ENCODE assay signal across 25 cellular contexts in genomic region chr9:30349526-30350513, GRCh38.
"Had no signal": no experiment of that assay in that cellular context is flagged by ENCODE, and none has a peak within 500 bp of the region (broad histone marks: within the 10 kb centered on the region; RNA-seq: fewer than 3 reads in every experiment).

No MANE protein-coding gene starts in this region.

- ATAC-seq: gastroesophageal sphincter; left colon; left ventricle myocardium superior; natural killer cell treated with Interleukin-12 subunit alpha and Interleukin-12 subunit beta and Interleukin-15 and Interleukin-18, amount 100 ng/mL, for 72 hours; pancreas; psoas muscle; right lobe of liver; stimulated activated memory B cell treated with anti-CD40 and anti-IgM and Interleukin-4, amounts not matched to agents 10 μg/mL and 1 μg/mL and 100 μg/mL, for 72 hours had no signal

- H3K27me3 Mint-ChIP-seq: natural killer cell treated with Interleukin-12 subunit alpha and Interleukin-12 subunit beta and Interleukin-15 and Interleukin-18, amount 100 ng/mL, for 72 hours; stimulated activated memory B cell treated with anti-CD40 and anti-IgM and Interleukin-4, amounts not matched to agents 10 μg/mL and 1 μg/mL and 100 μg/mL, for 72 hours; stimulated activated naive CD8-positive, alpha-beta T cell treated with anti-CD3 and anti-CD28 coated beads, Interleukin-15, Interleukin-2, amounts not matched to agents 100 ng/mL and 50 ng/mL, for 24 hours had no signal

- H3K4me1 ChIP-seq: colonic mucosa, esophagus squamous epithelium, gastroesophageal sphincter, neural progenitor cell, pancreas, psoas muscle, right lobe of liver, tibial nerve had no signal

- H3K36me3 Mint-ChIP-seq: immature natural killer cell; natural killer cell treated with Interleukin-12 subunit alpha and Interleukin-12 subunit beta and Interleukin-15 and Interleukin-18, amount 100 ng/mL, for 72 hours; neural progenitor cell; stimulated activated memory B cell treated with anti-CD40 and anti-IgM and Interleukin-4, amounts not matched to agents 10 μg/mL and 1 μg/mL and 100 μg/mL, for 72 hours had no signal

- DNase-seq: colonic mucosa; dermis blood vessel endothelial cell; esophagus squamous epithelium; foreskin fibroblast; glutamatergic neuron; immature natural killer cell; left colon; left ventricle myocardium superior; mesenchymal stem cell; midbrain; occipital lobe; psoas muscle; retina; stimulated activated CD4-positive, alpha-beta T cell treated with anti-CD3 and anti-CD28 coated beads, Interleukin-15, amount 100 ng/mL, for 24 hours; stimulated activated CD4-positive, alpha-beta T cell treated with anti-CD3 and anti-CD28 coated beads, Interleukin-1b, Interleukin-23, amount 100 ng/mL, for 48 hours; stimulated activated CD4-positive, alpha-beta T cell treated with anti-CD3 and anti-CD28 coated beads, Interleukin-4, amount 100 ng/mL, for 24 hours had no signal

- H3K4me1 Mint-ChIP-seq: immature natural killer cell; neural progenitor cell; stimulated activated memory B cell treated with anti-CD40 and anti-IgM and Interleukin-4, amounts not matched to agents 10 μg/mL and 1 μg/mL and 100 μg/mL, for 72 hours had no signal

- H3K36me3 ChIP-seq: colonic mucosa, esophagus squamous epithelium, gastroesophageal sphincter, neural progenitor cell, pancreas, right lobe of liver, tibial nerve had no signal

- H3K4me3 ChIP-seq: colonic mucosa, esophagus squamous epithelium, gastroesophageal sphincter, lung, neural progenitor cell, pancreas, psoas muscle, right lobe of liver, tibial nerve had no signal

- H3K27ac Mint-ChIP-seq: immature natural killer cell; natural killer cell treated with Interleukin-12 subunit alpha and Interleukin-12 subunit beta and Interleukin-15 and Interleukin-18, amount 100 ng/mL, for 72 hours; neural progenitor cell; stimulated activated memory B cell treated with anti-CD40 and anti-IgM and Interleukin-4, amounts not matched to agents 10 μg/mL and 1 μg/mL and 100 μg/mL, for 72 hours; stimulated activated naive CD8-positive, alpha-beta T cell treated with anti-CD3 and anti-CD28 coated beads, Interleukin-15, Interleukin-2, amounts not matched to agents 100 ng/mL and 50 ng/mL, for 24 hours had no signal

- H3K27me3 ChIP-seq: colonic mucosa, esophagus squamous epithelium, gastroesophageal sphincter, neural progenitor cell, pancreas, right lobe of liver, tibial nerve had no signal

- H3K27ac ChIP-seq: colonic mucosa, esophagus squamous epithelium, gastroesophageal sphincter, neural progenitor cell, pancreas, psoas muscle, right lobe of liver, tibial nerve had no signal

- H3K9me3 Mint-ChIP-seq: neural progenitor cell; stimulated activated memory B cell treated with anti-CD40 and anti-IgM and Interleukin-4, amounts not matched to agents 10 μg/mL and 1 μg/mL and 100 μg/mL, for 72 hours; stimulated activated naive CD8-positive, alpha-beta T cell treated with anti-CD3 and anti-CD28 coated beads, Interleukin-15, Interleukin-2, amounts not matched to agents 100 ng/mL and 50 ng/mL, for 24 hours had no signal

- H3K9me3 ChIP-seq: colonic mucosa, pancreas, psoas muscle, right lobe of liver, tibial nerve had no signal

- H3K4me3 Mint-ChIP-seq: immature natural killer cell; natural killer cell treated with Interleukin-12 subunit alpha and Interleukin-12 subunit beta and Interleukin-15 and Interleukin-18, amount 100 ng/mL, for 72 hours; neural progenitor cell; stimulated activated memory B cell treated with anti-CD40 and anti-IgM and Interleukin-4, amounts not matched to agents 10 μg/mL and 1 μg/mL and 100 μg/mL, for 72 hours; stimulated activated naive CD8-positive, alpha-beta T cell treated with anti-CD3 and anti-CD28 coated beads, Interleukin-15, Interleukin-2, amounts not matched to agents 100 ng/mL and 50 ng/mL, for 24 hours had no signal
